In genomic region chr17:5237541-5238016, GRCh38 we compare ENCODE assay signal across 1 cellular context.
TF ChIP-seq lines count a peak whose summit lies in the region.

No MANE protein-coding gene starts in this region.

TF ChIP-seq in H1, 55 proteins besides CTCF, POLR2A, EP300 and RAD21:
- TF ChIP-seq BRCA1 (IDR thresholded peaks at IDR 0.05; ENCODE audit: low read depth, low read length) = no peak
- no peak for TF ChIP-seq SP1 (IDR thresholded peaks at IDR 0.05; ENCODE audit: low read depth, low read length)
- no peak for TF ChIP-seq CBX8 (IDR thresholded peaks at IDR 0.05; ENCODE audit: borderline replicate concordance, low read depth, low read length)
- TF ChIP-seq RNF2 (IDR thresholded peaks at IDR 0.05; ENCODE audit: borderline replicate concordance, low read depth, low read length, missing control alignments, poor library complexity, severe bottlenecking) = no peak
- TF ChIP-seq PHF8 (conservative IDR thresholded peaks at IDR 0.05; ENCODE audit: low read depth, low read length) = no peak
- TF ChIP-seq RXRA (IDR thresholded peaks at IDR 0.05; ENCODE audit: insufficient read depth, low read depth, low read length) = no peak
- 0 out of 2 replicates have a peak, but pooled peaks have one; percentile 45 for TF ChIP-seq YY1 (IDR thresholded peaks at IDR 0.05; ENCODE audit: low read depth, low read length)
